ENCODE assay signal across 40 cellular contexts in the genomic region with DNA sequence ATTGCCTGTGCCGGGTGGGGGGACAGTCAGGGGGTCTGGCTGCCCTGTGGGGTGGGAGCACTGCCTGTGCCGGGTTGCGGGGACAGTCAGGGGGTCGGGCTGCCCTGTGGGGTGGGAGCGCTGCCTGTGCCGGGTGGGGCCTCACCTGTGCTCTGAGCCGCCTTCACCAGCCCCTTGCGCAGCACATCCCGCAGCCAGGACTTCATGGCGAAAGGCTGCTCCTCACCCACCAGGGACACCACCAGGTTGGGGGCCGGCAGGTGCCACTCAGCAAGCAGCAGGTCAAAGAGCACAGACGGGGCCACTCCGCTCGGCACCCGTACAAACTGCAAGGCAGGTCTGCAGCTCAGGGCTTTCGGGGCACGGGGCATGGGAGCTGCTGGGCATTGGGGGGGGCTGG. TPM values are rescaled to one million over a fixed set of nuclear protein-coding genes. Genes with fewer than 3 reads are reported as not detected.
"Had no signal": no experiment of that assay in that cellular context is flagged by ENCODE, and none has a peak within 500 bp of the region (broad histone marks: within the 10 kb centered on the region; RNA-seq: fewer than 3 reads in every experiment).

No MANE protein-coding gene starts in this region.

- H3K27ac Mint-ChIP-seq: activated B cell treated with CpG ODN at 0.5 μM for 24 hours; activated CD4-positive, alpha-beta memory T cell treated with anti-CD3 and anti-CD28 coated beads for 36 hours; activated CD4-positive, alpha-beta T cell treated with anti-CD3 and anti-CD28 coated beads, Interleukin-2, amount 10 ng/mL, durations not matched to agents 24 days and 14 days; activated CD8-positive, alpha-beta T cell treated with anti-CD3 and anti-CD28 coated beads for 36 hours; activated naive CD4-positive, alpha-beta T cell treated with anti-CD3 and anti-CD28 coated beads for 36 hours; activated naive CD4-positive, alpha-beta T cell treated with anti-CD3 and anti-CD28 coated beads, Interleukin-2, amount 50 U/mL, for 72 hours; activated naive CD8-positive, alpha-beta T cell treated with anti-CD3 and anti-CD28 coated beads for 36 hours; activated T-cell treated with anti-CD3 and anti-CD28 coated beads, Interleukin-2, amount 50 U/mL, for 72 hours; activated T-helper 1 cell treated with anti-CD3 and anti-CD28 coated beads, Interleukin-12 subunit alpha, Interleukin-12 subunit beta, Interleukin-2, Interleukin-4 antibody, amounts not matched to agents 30 ng/mL and 10 ng/mL and 1 ng/mL, durations not matched to agents 14 hours and 24 hours and 36 hours; activated T-helper 17 cell treated with anti-CD3 and anti-CD28 coated beads, Interleukin-2, amount 50 U/mL, for 72 hours; T-helper 1 cell treated with Interleukin-12 subunit alpha and Interleukin-12 subunit beta and Interleukin-4 antibody, amounts not matched to agents 30 μg/mL and 1 μg/mL, for 36 hours; T-helper 2 cell treated with Interferon-gamma antibody and Interleukin-4, amounts not matched to agents 5 μg/mL and 100 μg/mL, for 36 hours had no signal

- FAIRE-seq: astrocyte, TTC549 had no signal

- H3K9me3 ChIP-seq: adrenal gland, body of pancreas, breast epithelium had no signal

- H3K4me1 Mint-ChIP-seq: activated CD4-positive, alpha-beta T cell treated with anti-CD3 and anti-CD28 coated beads, Interleukin-2, amount 10 ng/mL, durations not matched to agents 24 days and 14 days; activated T-helper 17 cell treated with anti-CD3 and anti-CD28 coated beads, Interleukin-2, amount 50 U/mL, for 72 hours; central memory CD8-positive, alpha-beta T cell had no signal

- H3K9me3 Mint-ChIP-seq: activated B cell treated with CpG ODN at 0.5 μM for 24 hours; activated CD4-positive, alpha-beta memory T cell treated with anti-CD3 and anti-CD28 coated beads for 36 hours; activated CD4-positive, alpha-beta T cell treated with anti-CD3 and anti-CD28 coated beads, Interleukin-2, amount 10 ng/mL, durations not matched to agents 24 days and 14 days; activated CD8-positive, alpha-beta T cell treated with anti-CD3 and anti-CD28 coated beads for 36 hours; activated naive CD4-positive, alpha-beta T cell treated with anti-CD3 and anti-CD28 coated beads for 36 hours; activated naive CD4-positive, alpha-beta T cell treated with anti-CD3 and anti-CD28 coated beads, Interleukin-2, amount 50 U/mL, for 72 hours; activated naive CD8-positive, alpha-beta T cell treated with anti-CD3 and anti-CD28 coated beads for 36 hours; activated T-cell treated with anti-CD3 and anti-CD28 coated beads, Interleukin-2, amount 50 U/mL, for 4 hours; activated T-cell treated with anti-CD3 and anti-CD28 coated beads, Interleukin-2, amount 50 U/mL, for 72 hours; activated T-helper 1 cell treated with anti-CD3 and anti-CD28 coated beads, Interleukin-12 subunit alpha, Interleukin-12 subunit beta, Interleukin-2, Interleukin-4 antibody, amounts not matched to agents 30 ng/mL and 10 ng/mL and 1 ng/mL, durations not matched to agents 14 hours and 24 hours and 36 hours; activated T-helper 17 cell treated with anti-CD3 and anti-CD28 coated beads, Interleukin-2, amount 50 U/mL, for 72 hours; central memory CD8-positive, alpha-beta T cell; T-helper 1 cell treated with Interleukin-12 subunit alpha and Interleukin-12 subunit beta and Interleukin-4 antibody, amounts not matched to agents 30 μg/mL and 1 μg/mL, for 36 hours; T-helper 2 cell treated with Interferon-gamma antibody and Interleukin-4, amounts not matched to agents 5 μg/mL and 100 μg/mL, for 36 hours had no signal

- H3K27me3 Mint-ChIP-seq: activated B cell treated with CpG ODN at 0.5 μM for 24 hours; activated CD4-positive, alpha-beta memory T cell treated with anti-CD3 and anti-CD28 coated beads for 36 hours; activated CD4-positive, alpha-beta T cell treated with anti-CD3 and anti-CD28 coated beads, Interleukin-2, amount 10 ng/mL, durations not matched to agents 24 days and 14 days; activated CD8-positive, alpha-beta T cell treated with anti-CD3 and anti-CD28 coated beads for 36 hours; activated T-helper 17 cell treated with anti-CD3 and anti-CD28 coated beads, Interleukin-2, amount 50 U/mL, for 72 hours; central memory CD8-positive, alpha-beta T cell had no signal

- ATAC-seq: activated CD8-positive, alpha-beta T cell treated with anti-CD3 and anti-CD28 coated beads for 36 hours; activated naive CD4-positive, alpha-beta T cell treated with anti-CD3 and anti-CD28 coated beads, Interleukin-2, amount 50 U/mL, for 72 hours; activated T-cell treated with anti-CD3 and anti-CD28 coated beads, Interleukin-2, amount 50 U/mL, for 4 hours; activated T-cell treated with anti-CD3 and anti-CD28 coated beads, Interleukin-2, amount 50 U/mL, for 72 hours; activated T-helper 17 cell treated with anti-CD3 and anti-CD28 coated beads, Interleukin-2, amount 50 U/mL, for 72 hours; body of pancreas had no signal

- H3K36me3 ChIP-seq: adrenal gland, brain microvascular endothelial cell, breast epithelium had no signal

- H3K27me3 ChIP-seq: adrenal gland, body of pancreas, brain microvascular endothelial cell had no signal

- H3K27ac ChIP-seq: adrenal gland, body of pancreas, brain microvascular endothelial cell, breast epithelium, VCaP had no signal

- DNase-seq: activated B cell treated with CpG ODN at 0.5 μM for 24 hours; activated CD4-positive, alpha-beta memory T cell treated with anti-CD3 and anti-CD28 coated beads for 36 hours; activated CD4-positive, alpha-beta T cell treated with anti-CD3 and anti-CD28 coated beads for 4 hours; activated CD4-positive, alpha-beta T cell treated with anti-CD3 and anti-CD28 coated beads, Interleukin-2, amount 10 ng/mL, durations not matched to agents 24 days and 14 days; activated CD4-positive, alpha-beta T cell treated with anti-CD3 and anti-CD28 coated beads, Interleukin-2, amount 50 U/mL, for 1 hour; activated CD4-positive, alpha-beta T cell treated with anti-CD3 and anti-CD28 coated beads, Interleukin-2, amount 50 U/mL, for 4 hours; activated CD4-positive, CD25-positive, alpha-beta regulatory T cell treated with anti-CD3 and anti-CD28 coated beads, Interleukin-2, amount 50 U/mL, for 72 hours; activated CD8-positive, alpha-beta memory T cell treated with anti-CD3 and anti-CD28 coated beads, Interleukin-2, amount 50 U/mL, for 4 hours; activated CD8-positive, alpha-beta T cell treated with anti-CD3 and anti-CD28 coated beads for 36 hours; activated effector memory CD4-positive, alpha-beta T cell treated with anti-CD3 and anti-CD28 coated beads, Interleukin-2, amount 50 U/mL, for 16 hours; activated gamma-delta T cell treated with Interleukin-2 at 50 U/mL for 16 hours; activated naive CD4-positive, alpha-beta T cell; activated naive CD4-positive, alpha-beta T cell treated with anti-CD3 and anti-CD28 coated beads for 36 hours; activated naive CD4-positive, alpha-beta T cell treated with anti-CD3 and anti-CD28 coated beads, Interleukin-2, amount 50 U/mL, for 16 hours; activated naive CD8-positive, alpha-beta T cell treated with anti-CD3 and anti-CD28 coated beads for 36 hours; activated T-cell treated with anti-CD3 and anti-CD28 coated beads for 4 hours; activated T-cell treated with anti-CD3 and anti-CD28 coated beads, Interleukin-2, amount 50 U/mL, for 1 hour; activated T-cell treated with anti-CD3 and anti-CD28 coated beads, Interleukin-2, amount 50 U/mL, for 4 hours; activated T-cell treated with anti-CD3 and anti-CD28 coated beads, Interleukin-2, amount 50 U/mL, for 72 hours; adrenal gland; amniotic stem cell; aorta; body of pancreas; brain microvascular endothelial cell; caudate nucleus; SW 1271; T-helper 1 cell; T-helper 2 cell; T-helper 9 cell had no signal

- H3K4me3 Mint-ChIP-seq: activated B cell treated with CpG ODN at 0.5 μM for 24 hours; activated CD4-positive, alpha-beta memory T cell treated with anti-CD3 and anti-CD28 coated beads for 36 hours; activated CD4-positive, alpha-beta T cell treated with anti-CD3 and anti-CD28 coated beads, Interleukin-2, amount 10 ng/mL, durations not matched to agents 24 days and 14 days; activated CD8-positive, alpha-beta T cell treated with anti-CD3 and anti-CD28 coated beads for 36 hours; activated naive CD4-positive, alpha-beta T cell treated with anti-CD3 and anti-CD28 coated beads for 36 hours; activated naive CD8-positive, alpha-beta T cell treated with anti-CD3 and anti-CD28 coated beads for 36 hours; activated T-cell treated with anti-CD3 and anti-CD28 coated beads, Interleukin-2, amount 50 U/mL, for 4 hours; activated T-cell treated with anti-CD3 and anti-CD28 coated beads, Interleukin-2, amount 50 U/mL, for 72 hours; activated T-helper 1 cell treated with anti-CD3 and anti-CD28 coated beads, Interleukin-12 subunit alpha, Interleukin-12 subunit beta, Interleukin-2, Interleukin-4 antibody, amounts not matched to agents 30 ng/mL and 10 ng/mL and 1 ng/mL, durations not matched to agents 14 hours and 24 hours and 36 hours; activated T-helper 17 cell treated with anti-CD3 and anti-CD28 coated beads, Interleukin-2, amount 50 U/mL, for 72 hours; central memory CD8-positive, alpha-beta T cell; T-helper 1 cell treated with Interleukin-12 subunit alpha and Interleukin-12 subunit beta and Interleukin-4 antibody, amounts not matched to agents 30 μg/mL and 1 μg/mL, for 36 hours; T-helper 2 cell treated with Interferon-gamma antibody and Interleukin-4, amounts not matched to agents 5 μg/mL and 100 μg/mL, for 36 hours had no signal

- H3K4me3 ChIP-seq: adrenal gland, body of pancreas, breast epithelium had no signal

RNA-seq across cellular contexts. Expression of gene TRPM5, which starts 22.3 kb away (rescaled TPM):
- total RNA-seq: activated B cell treated with CpG ODN at 0.5 μM for 24 hours; activated CD4-positive, alpha-beta memory T cell treated with anti-CD3 and anti-CD28 coated beads for 36 hours; activated CD4-positive, alpha-beta T cell treated with anti-CD3 and anti-CD28 coated beads, Interleukin-2, amount 10 ng/mL, durations not matched to agents 24 days and 14 days; activated CD8-positive, alpha-beta memory T cell treated with anti-CD3 and anti-CD28 coated beads for 36 hours; activated CD8-positive, alpha-beta T cell treated with anti-CD3 and anti-CD28 coated beads for 36 hours; activated naive CD4-positive, alpha-beta T cell treated with anti-CD3 and anti-CD28 coated beads for 36 hours; activated naive CD4-positive, alpha-beta T cell treated with anti-CD3 and anti-CD28 coated beads, Interleukin-2, amount 50 U/mL, for 72 hours; activated naive CD8-positive, alpha-beta T cell treated with anti-CD3 and anti-CD28 coated beads for 36 hours; activated T-cell treated with anti-CD3 and anti-CD28 coated beads, Interleukin-2, amount 50 U/mL, for 4 hours; activated T-helper 1 cell treated with anti-CD3 and anti-CD28 coated beads, Interleukin-12 subunit alpha, Interleukin-12 subunit beta, Interleukin-2, Interleukin-4 antibody, amounts not matched to agents 30 ng/mL and 10 ng/mL and 1 ng/mL, durations not matched to agents 14 hours and 24 hours and 36 hours; activated T-helper 17 cell treated with anti-CD3 and anti-CD28 coated beads, Interleukin-2, amount 50 U/mL, for 72 hours; aorta; astrocyte; breast epithelium had no signal

RNA-seq across cellular contexts. Expression of gene KCNQ1, which starts 22.8 kb away (rescaled TPM):
- total RNA-seq: astrocyte had no signal
